In the genomic region with DNA sequence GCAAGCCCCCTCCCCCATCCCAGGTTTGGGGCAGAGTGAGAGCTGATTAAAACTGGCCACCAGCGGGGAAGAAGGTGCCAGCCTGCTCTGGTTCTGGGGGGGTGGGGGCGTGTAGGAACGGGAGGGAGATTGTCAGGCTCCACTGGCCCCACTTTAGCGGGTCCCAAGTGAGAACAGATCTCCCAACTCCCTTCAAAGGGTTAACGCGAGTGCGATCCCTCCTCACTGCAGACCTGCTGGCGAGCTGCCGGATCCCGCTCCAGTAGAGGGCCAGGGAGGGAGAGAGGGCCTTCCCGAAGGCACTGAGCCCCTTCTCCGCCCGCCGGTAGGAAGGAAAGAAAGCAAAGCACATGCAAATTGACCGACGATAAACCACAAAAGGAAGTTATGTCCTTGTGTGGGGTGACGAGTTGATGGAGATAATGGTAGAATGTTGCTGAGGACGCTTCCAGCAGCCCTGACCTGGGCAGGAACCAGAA, we compare ENCODE assay signal across 10 cellular contexts. TPM values are rescaled to one million over a fixed set of nuclear protein-coding genes. Genes with fewer than 3 reads are reported as not detected.
DNase-seq lines count a peak whose midpoint lies in the region; ATAC-seq and TF ChIP-seq lines count a peak whose summit lies in the region.
"Had no signal": no experiment of that assay in that cellular context is flagged by ENCODE, and none has a peak within 500 bp of the region (broad histone marks: within the 10 kb centered on the region; RNA-seq: fewer than 3 reads in every experiment).

No MANE protein-coding gene starts in this region.

- no peaks in the 10 kb centered on the region for H3K9me3 ChIP-seq in transverse colon

- H3K27me3 ChIP-seq in transverse colon, result peaks cover 59% of the 10 kb centered on the region

- no peak for TF ChIP-seq POLR2A in transverse colon (IDR thresholded peaks at IDR 0.05)

- WGBS in transverse colon (ENCODE audit: low coverage in 1 of 2), 2 donors, result 0 to 6% methylated on average over 2 to 18 of the region's 18 CpGs

- TF ChIP-seq CTCF in transverse colon (IDR thresholded peaks at IDR 0.05), result no peak

- intact Hi-C loops in transverse colon (cut with DNase I; ENCODE audit: low total_unique reads), result no loop called here

- H3K4me1 ChIP-seq in transverse colon, result peaks cover 0 to 17% (median 6%) of the 10 kb centered on the region in 4 donors

- ATAC-seq in HG03342 (IDR thresholded peaks at IDR 0.05; ENCODE audit: unreplicated experiment), result no peak

- H3K4me3 ChIP-seq in transverse colon, result peak overlapping the region in 1 of 4 donors; percentile 10

- in situ Hi-C loops in G401 (cut with HindIII; ENCODE audit: low sequenced_read_pairs) (no loop called here), transverse colon (cut with MboI; ENCODE audit: low pct_ligation_motif_present in 1 of 4, low pct_unique_long_range_greater_than_20kb in 1 of 4, low sequenced_read_pairs in 3 of 4) (no loop called here)

- no peak overlapping the region for H3K27ac ChIP-seq in transverse colon

- TF ChIP-seq EP300 in transverse colon (IDR thresholded peaks at IDR 0.05; ENCODE audit: low read depth), result no peak

- DNase-seq in DMS53 (lab: John Stamatoyannopoulos, UW) (peak; percentile 67), NCI-H2171 (lab: John Stamatoyannopoulos, UW) (peak; percentile 16), foreskin melanocyte (peak; percentile 17), occipital lobe (lab: John Stamatoyannopoulos, UW) (peak; percentile 26), G401 (ENCODE audit: low spot score) (no peak), transverse colon (no peak)
- DNase-seq in activated CD4-positive, alpha-beta T cell treated with anti-CD3 and anti-CD28 coated beads, Interleukin-2, amount 50 U/mL, for 1 hour, result no peak
- DNase-seq: immature natural killer cell; stimulated activated CD4-positive, alpha-beta T cell treated with anti-CD3 and anti-CD28 coated beads, Interleukin-2, amount 100 ng/mL, for 48 hours had no signal

- no peaks in the 10 kb centered on the region for H3K36me3 ChIP-seq in transverse colon

RNA-seq across cellular contexts. Expression of gene NRG3, which starts 1.3 kb away (rescaled TPM):
- 23.1 TPM for total RNA-seq in occipital lobe
- total RNA-seq in G401 (2014; rRNA removed; shearing (Covaris generic)), result not detected in 2 replicates
- 1 to 10 TPM in 1 of 4 donors, under 1 TPM in 1, not detected in 2; 0.32 to 1.4 TPM for total RNA-seq in transverse colon

Comparison
In these comparisons a context has a peak if more than half of its experiments do, and no peak if none do; other contexts are left out.
1. DNase-seq: peak in DMS53 (single experiment), NCI-H2171 (single experiment), foreskin melanocyte (single experiment) and occipital lobe (single experiment); none in G401 (single experiment), activated CD4-positive, alpha-beta T cell treated with anti-CD3 and anti-CD28 coated beads, Interleukin-2, amount 50 U/mL, for 1 hour (single experiment) and transverse colon (single experiment).
2. RNA of gene NRG3, which starts 1.3 kb away (total RNA-seq): 23.1 TPM in occipital lobe (single experiment); 0.32 to 1.4 TPM in transverse colon and not detected in G401; every median in the first group is over 10 times any median in the second.